Comparison of ENCODE assay signal across 8 cellular contexts in the genomic region with DNA sequence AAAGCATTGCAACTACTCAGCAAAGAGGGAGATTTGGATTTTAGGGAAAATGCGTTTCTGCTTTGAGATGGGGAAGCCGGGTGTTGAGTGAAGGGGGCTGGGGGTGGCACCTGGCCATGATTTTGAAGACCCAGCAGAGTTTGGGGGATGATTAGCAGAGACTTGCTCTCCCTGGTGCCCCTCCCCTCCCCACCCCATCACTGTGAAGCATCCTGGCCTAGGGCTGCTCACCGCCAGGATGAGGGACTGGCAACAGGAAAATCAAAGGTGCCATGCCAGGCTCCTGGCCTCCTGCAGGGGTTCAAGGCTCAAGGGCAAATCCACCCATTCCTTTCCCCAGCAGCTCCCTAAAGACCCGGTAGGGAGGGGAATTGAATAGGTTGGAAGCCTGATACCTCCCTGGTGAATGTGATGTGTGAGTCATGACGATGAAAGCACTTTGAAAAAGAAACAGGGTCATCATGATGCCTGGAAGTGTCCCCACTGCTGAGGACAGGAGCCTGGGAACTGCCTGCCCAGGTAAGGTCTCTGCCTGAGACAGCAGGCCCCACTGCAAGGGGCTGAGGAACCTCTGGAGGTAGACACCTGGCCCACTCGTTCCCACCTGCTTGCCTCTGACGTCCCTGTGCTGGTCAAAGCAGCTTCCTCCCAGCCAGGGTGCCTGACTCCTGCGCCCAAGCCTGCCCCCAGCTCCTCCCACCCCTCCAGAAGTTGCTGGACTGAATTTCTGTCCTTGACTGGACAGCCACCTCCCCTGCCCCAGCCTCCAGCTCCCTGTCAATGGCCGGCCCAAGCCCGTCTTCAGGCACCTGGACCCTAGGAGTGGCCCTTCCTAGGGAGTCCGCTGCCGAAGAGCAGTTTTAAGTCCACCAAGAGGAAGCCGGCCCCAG. TPM values are rescaled to one million over a fixed set of nuclear protein-coding genes. Genes with fewer than 3 reads are reported as not detected.
A peak's percentile ranks its signal among the peaks of the same experiment; 100 is the strongest.
DNase-seq lines count a peak whose midpoint lies in the region; ATAC-seq and TF ChIP-seq lines count a peak whose summit lies in the region.

No MANE protein-coding gene starts in this region.

- peak overlapping the region; percentile 76 for H2BK120ac ChIP-seq in mesenchymal stem cell (ENCODE audit: low read depth, low read length)

- H3K9me3 Mint-ChIP-seq in brain = peaks cover 0 to 4% (median 0%) of the 10 kb centered on the region in 5 experiments

- H4K8ac ChIP-seq in mesenchymal stem cell (ENCODE audit: low read length) = peak overlapping the region; percentile 35

- H3K4me3 ChIP-seq in mesenchymal stem cell (ENCODE audit: insufficient read depth in 1 of 2, low read depth in 1 of 2, low read length in 2 of 2) (peak overlapping the region in 1 of 2 experiments; percentile 73), uterus (peak overlapping the region; percentile 29 to 45)

- peak overlapping the region in 1 of 2 experiments; percentile 26 for H3K4ac ChIP-seq in mesenchymal stem cell (ENCODE audit: low read depth in 1 of 2, low read length in 2 of 2)

- H2BK12ac ChIP-seq in mesenchymal stem cell (ENCODE audit: low read length in 2 of 2) = peak overlapping the region; percentile 43 to 75

- H3K27ac Mint-ChIP-seq in brain = peak overlapping the region in 4 of 5 experiments; percentile 26 to 96 (median 46)

- H3K4me2 ChIP-seq in mesenchymal stem cell (ENCODE audit: low read length, poor library complexity, severe bottlenecking) = peak overlapping the region; percentile 89

- H2BK15ac ChIP-seq in mesenchymal stem cell (ENCODE audit: low read depth, poor library complexity, severe bottlenecking) = peak overlapping the region; percentile 26

- H3K14ac ChIP-seq in mesenchymal stem cell (ENCODE audit: low read length in 2 of 2) = peak overlapping the region in 1 of 2 experiments; percentile 57

- peaks cover 6% of the 10 kb centered on the region for H3K27me3 Mint-ChIP-seq in brain

- ATAC-seq in left ventricle myocardium superior = no peak

- no peak for TF ChIP-seq POLR2A in uterus (IDR thresholded peaks at IDR 0.05)
- TF ChIP-seq POLR2A in erythroblast (IDR thresholded peaks at IDR 0.05; ENCODE audit: low read length) = no peak

- peak overlapping the region; percentile 47 for H2AK5ac ChIP-seq in mesenchymal stem cell (ENCODE audit: low read length, severe bottlenecking)

- H2AFZ ChIP-seq in mesenchymal stem cell (ENCODE audit: low read depth, low read length) = no peak overlapping the region

- WGBS in mesenchymal stem cell = 35% methylated on average over 13 of the region's 13 CpGs

- H3K27ac ChIP-seq in mesenchymal stem cell (ENCODE audit: low read length, poor library complexity, severe bottlenecking) (no peak overlapping the region), uterus (no peak overlapping the region)

- H2BK5ac ChIP-seq in mesenchymal stem cell (ENCODE audit: low read depth, low read length, poor library complexity, severe bottlenecking) = no peak overlapping the region

- no peaks in the 10 kb centered on the region for H3K36me3 Mint-ChIP-seq in brain

- H3K36me3 ChIP-seq in mesenchymal stem cell (ENCODE audit: control insufficient read depth in 1 of 2, insufficient read depth in 2 of 2, low read depth in 1 of 2, low read length in 2 of 2) = no peaks in the 10 kb centered on the region
- H3K36me3 ChIP-seq in uterus = no peaks in the 10 kb centered on the region

- peaks cover 68% of the 10 kb centered on the region for H3K4me1 Mint-ChIP-seq in brain

- H3K79me1 ChIP-seq in mesenchymal stem cell (replicated peaks; ENCODE audit: low read length, poor library complexity, severe bottlenecking) = peaks cover 8% of the 10 kb centered on the region

- H3K27me3 ChIP-seq in mesenchymal stem cell (ENCODE audit: control insufficient read depth in 1 of 2, insufficient read depth in 1 of 2, low read length in 2 of 2) = peaks cover 9 to 84% of the 10 kb centered on the region in 2 experiments
- no peaks in the 10 kb centered on the region for H3K27me3 ChIP-seq in uterus

- peak overlapping the region; percentile 21 for H4K91ac ChIP-seq in mesenchymal stem cell (ENCODE audit: low read length)

- peak overlapping the region; percentile 75 to 82 (median 78) for H3K4me3 Mint-ChIP-seq in brain

- TF ChIP-seq CTCF in brain (conservative IDR thresholded peaks at IDR 0.05) (no peak), uterus (IDR thresholded peaks at IDR 0.05) (no peak)

- H3K4me1 ChIP-seq in mesenchymal stem cell (ENCODE audit: control insufficient read depth, insufficient read depth, low read depth, low read length) = peaks cover 47% of the 10 kb centered on the region
- peaks cover 0 to 8% of the 10 kb centered on the region in 2 donors for H3K4me1 ChIP-seq in uterus

- peak overlapping the region; percentile 85 for H3K9ac ChIP-seq in mesenchymal stem cell (ENCODE audit: low read length)

- H3K23ac ChIP-seq in mesenchymal stem cell (ENCODE audit: low read length in 2 of 2) = peak overlapping the region in 1 of 2 experiments; percentile 60

- intact Hi-C loops in cardiac septum (cut with DNase I) = loop anchor here (10.0 kb wide), 1 partner anchor 91 kb away; no protein-coding TSS in a partner anchor
- intact Hi-C loops in left ventricle myocardium superior (cut with micrococcal nuclease) = no loop called here
- intact Hi-C loops in uterus (cut with DNase I; ENCODE audit: low total_unique reads) = no loop called here

- no peaks in the 10 kb centered on the region for H3K9me3 ChIP-seq in mesenchymal stem cell (ENCODE audit: control insufficient read depth, low read length)
- H3K9me3 ChIP-seq in uterus = no peaks in the 10 kb centered on the region

- DNase-seq in cardiac septum (ENCODE audit: low spot score) (peak; percentile 60), left ventricle myocardium superior (no peak), mesenchymal stem cell (peak; percentile 50), uterus (no peak), T1000 (lab: John Stamatoyannopoulos, UW) (no peak), erythroblast (lab: John Stamatoyannopoulos, UW) (no peak)
- DNase-seq in activated effector memory CD4-positive, alpha-beta T cell treated with anti-CD3 and anti-CD28 coated beads, Interleukin-2, amount 50 U/mL, for 16 hours = no peak

- peak overlapping the region in 1 of 2 experiments; percentile 80 for H3K18ac ChIP-seq in mesenchymal stem cell (ENCODE audit: low read depth in 1 of 2, low read length in 2 of 2)

RNA-seq across cellular contexts. Expression of a gene that starts 1.7 kb away (rescaled TPM):
- 2.6 TPM for total RNA-seq in cardiac septum
- 2.5 TPM for total RNA-seq in left ventricle myocardium superior
- polyA plus RNA-seq in brain (ENCODE audit: insufficient read depth, low read depth, low replicate concordance) = 17.4 TPM
- 4.8 TPM for polyA plus RNA-seq in mesenchymal stem cell (2013, experiment 1 of 2)
- 5.4 TPM for polyA plus RNA-seq in mesenchymal stem cell (2013, experiment 2 of 2)
- total RNA-seq in uterus = 1 to 10 TPM; 2.4 to 7.9 (median 5.9) TPM

Comparison
In these comparisons a context has a peak if more than half of its experiments do, and no peak if none do; other contexts are left out.
1. DNase-seq: peak in cardiac septum (single experiment) and mesenchymal stem cell (single experiment); none in left ventricle myocardium superior (single experiment), uterus (0 of 2), activated effector memory CD4-positive, alpha-beta T cell treated with anti-CD3 and anti-CD28 coated beads, Interleukin-2, amount 50 U/mL, for 16 hours (single experiment), T1000 (single experiment) and erythroblast (0 of 2).